ENCODE assay signal across 27 cellular contexts in the genomic region with DNA sequence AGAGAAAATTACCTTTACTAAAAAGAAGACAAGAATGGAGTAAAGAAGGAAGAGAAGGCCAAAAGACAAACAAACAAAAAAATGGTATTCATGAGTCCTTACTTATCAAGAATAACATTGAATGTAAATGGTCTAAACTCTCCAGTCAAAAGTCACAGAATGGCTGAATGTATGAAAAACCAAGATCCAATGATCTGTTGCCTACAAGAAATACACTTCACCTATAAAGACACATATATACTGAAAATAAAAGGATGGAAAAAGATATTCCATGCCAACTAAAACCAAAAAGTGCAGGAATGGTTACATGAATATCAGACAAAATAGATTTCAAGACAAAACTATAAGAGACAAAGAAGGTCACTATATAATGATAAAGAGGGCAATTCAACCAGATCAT.
DNase-seq lines count a peak whose midpoint lies in the region; TF ChIP-seq lines count a peak whose summit lies in the region.
"Had no signal": no experiment of that assay in that cellular context is flagged by ENCODE, and none has a peak within 500 bp of the region (broad histone marks: within the 10 kb centered on the region; RNA-seq: fewer than 3 reads in every experiment).

No MANE protein-coding gene starts in this region.

- CTCF ChIA-PET in HEK293 (lab: Yijun Ruan, JAX) = interaction anchor here (0.7 kb wide), 1 partner anchor 241 kb away, joined by 3 read pairs; no protein-coding TSS in a partner anchor

- no peaks in the 10 kb centered on the region for H3K9me3 ChIP-seq in HEK293 (ENCODE audit: control insufficient read depth, insufficient read depth, low read depth, low read length)
- H3K9me3 ChIP-seq: A549, BE2C, Caco-2 had no signal

- no peaks in the 10 kb centered on the region for H3K4me1 ChIP-seq in HEK293 (ENCODE audit: control insufficient read depth, insufficient read depth, low read length)
- H3K4me1 ChIP-seq: A549; BE2C; BLaER1; BLaER1 treated with 17β-estradiol and CSF1 and Interleukin-3, amounts not matched to agents 10 nM and 100 nM; Caco-2 had no signal

- H3K36me3 ChIP-seq in HEK293 (ENCODE audit: control insufficient read depth in 2 of 2, insufficient read depth in 1 of 2, low read length in 2 of 2) = no peaks in the 10 kb centered on the region
- H3K36me3 ChIP-seq: BE2C; BLaER1; BLaER1 treated with 17β-estradiol and CSF1 and Interleukin-3, amounts not matched to agents 10 nM and 100 nM had no signal

- POLR2A ChIA-PET in HEK293 (lab: Yijun Ruan, JAX) = no interaction called here

- no peak for DNase-seq in A172 (ENCODE audit: low spot score)
- DNase-seq: 8988T; ACHN; AML-193; BE2C; C1 segment of cervical spinal cord; Caco-2; Calu3; CD4-positive, alpha-beta memory T cell; CD4-positive, alpha-beta T cell; CD4-positive, CD25-positive, alpha-beta regulatory T cell; CD8-positive, alpha-beta memory T cell; CD8-positive, alpha-beta T cell; COR-L47; DMS 273 treated with DMSO at 0.1 percent for 48 hours; DMS153; DMS53; DMS79; DMS79 treated with DMSO at 0.1 percent for 48 hours; DND-41; EL had no signal

- H3K4me3 ChIP-seq in HEK293 (ENCODE audit: low read depth, low read length) = no peak overlapping the region
- H3K4me3 ChIP-seq: A549; BLaER1; BLaER1 treated with 17β-estradiol and CSF1 and Interleukin-3, amounts not matched to agents 10 nM and 100 nM had no signal

- TF ChIP-seq CTCF in HEK293 (tag by site-specific recombination; IDR thresholded peaks at IDR 0.05) = no peak

- H3K27ac ChIP-seq in HEK293 (ENCODE audit: extremely low read depth, low read depth, low read length) = no peak overlapping the region
- H3K27ac ChIP-seq: 22Rv1; A549; BLaER1; BLaER1 treated with 17β-estradiol and CSF1 and Interleukin-3, amounts not matched to agents 10 nM and 100 nM; C4-2B had no signal

TF ChIP-seq in HEK293, 187 proteins besides CTCF, POLR2A, EP300 and RAD21:
- no peak for TF ChIP-seq ZFHX2 (tag by site-specific recombination; conservative IDR thresholded peaks at IDR 0.05)
- no peak for TF ChIP-seq ZFP37 (tag by site-specific recombination; IDR thresholded peaks at IDR 0.05)
- peak; percentile 97 for TF ChIP-seq SETDB1 (IDR thresholded peaks at IDR 0.05; ENCODE audit: insufficient read length, low read length)
- TF ChIP-seq, protein P1, sequence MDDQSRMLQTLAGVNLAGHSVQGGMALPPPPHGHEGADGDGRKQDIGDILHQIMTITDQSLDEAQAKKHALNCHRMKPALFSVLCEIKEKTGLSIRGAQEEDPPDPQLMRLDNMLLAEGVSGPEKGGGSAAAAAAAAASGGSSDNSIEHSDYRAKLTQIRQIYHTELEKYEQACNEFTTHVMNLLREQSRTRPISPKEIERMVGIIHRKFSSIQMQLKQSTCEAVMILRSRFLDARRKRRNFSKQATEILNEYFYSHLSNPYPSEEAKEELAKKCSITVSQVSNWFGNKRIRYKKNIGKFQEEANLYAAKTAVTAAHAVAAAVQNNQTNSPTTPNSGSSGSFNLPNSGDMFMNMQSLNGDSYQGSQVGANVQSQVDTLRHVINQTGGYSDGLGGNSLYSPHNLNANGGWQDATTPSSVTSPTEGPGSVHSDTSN (CRISPR knock-in tag; IDR thresholded peaks at IDR 0.05) = no peak
- TF ChIP-seq ZNF843 (tag by site-specific recombination; IDR thresholded peaks at IDR 0.05) = no peak
- TF ChIP-seq ZNF350 (tag by site-specific recombination; IDR thresholded peaks at IDR 0.05) = no peak
- TF ChIP-seq TRIM28 (IDR thresholded peaks at IDR 0.05; ENCODE audit: borderline replicate concordance, low read length) = peak; percentile 94
- no peak for TF ChIP-seq ZNF777 (tag by site-specific recombination; IDR thresholded peaks at IDR 0.05; ENCODE audit: borderline replicate concordance)
- no peak for TF ChIP-seq ZNF266 (tag by site-specific recombination; IDR thresholded peaks at IDR 0.05; ENCODE audit: low read depth)
